In the genomic region with DNA sequence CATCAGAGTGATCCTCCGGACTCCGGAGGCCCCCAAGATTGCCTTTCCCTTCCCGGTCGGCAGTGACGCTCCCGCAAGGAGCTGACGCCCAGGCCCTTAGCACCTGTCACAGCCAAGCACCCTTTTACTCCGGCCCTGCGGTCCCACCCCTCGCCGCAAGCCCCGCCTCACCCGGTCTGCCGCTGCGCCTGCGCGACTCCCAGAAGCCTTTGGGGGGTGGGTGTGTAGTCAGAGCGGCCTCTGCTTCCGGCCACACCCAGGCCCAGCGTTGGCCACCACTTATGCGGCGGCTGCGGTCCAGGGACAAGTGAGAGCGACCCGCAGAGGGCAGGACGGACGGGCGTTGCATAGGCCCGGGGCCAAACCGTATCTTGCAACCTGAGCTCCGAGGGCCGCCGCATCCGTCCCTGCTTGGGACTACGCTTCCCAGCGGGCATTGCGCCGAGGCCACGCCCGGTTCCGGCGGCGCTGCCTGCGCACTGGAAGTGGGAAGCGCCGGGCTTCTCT, we compare ENCODE assay signal across 8 cellular contexts. TPM values are rescaled to one million over a fixed set of nuclear protein-coding genes. Genes with fewer than 3 reads are reported as not detected.
DNase-seq lines count a peak whose midpoint lies in the region; ATAC-seq and TF ChIP-seq lines count a peak whose summit lies in the region.

No MANE protein-coding gene starts in this region.

- no peaks in the 10 kb centered on the region for H3K4me1 ChIP-seq in right lobe of liver

- no peak for TF ChIP-seq CTCF in activated CD8-positive, alpha-beta T cell treated with anti-CD3 and anti-CD28 coated beads for 36 hours (IDR thresholded peaks at IDR 0.05)
- TF ChIP-seq CTCF in dorsolateral prefrontal cortex (IDR thresholded peaks at IDR 0.05 in 54 of 56, conservative IDR thresholded peaks at IDR 0.05 in 2 of 56; ENCODE audit: low read depth in 1 of 56, partially characterized antibody in 56 of 56), result peak in 17 of 56 donors; percentile 1 to 32 (median 20)
- TF ChIP-seq CTCF in right lobe of liver (IDR thresholded peaks at IDR 0.05), result no peak

- H3K4me3 Mint-ChIP-seq in activated CD8-positive, alpha-beta T cell treated with anti-CD3 and anti-CD28 coated beads for 36 hours, result peak overlapping the region; percentile 83

- H3K9me3 ChIP-seq in right lobe of liver, result peaks cover 0 to 21% (median 0%) of the 10 kb centered on the region in 4 donors

- peak overlapping the region; percentile 94 for H3K27ac Mint-ChIP-seq in activated CD8-positive, alpha-beta T cell treated with anti-CD3 and anti-CD28 coated beads for 36 hours

- CTCF ChIA-PET in activated CD8-positive, alpha-beta T cell treated with anti-CD3 and anti-CD28 coated beads for 36 hours (lab: Charles Lee), result no interaction called here

- H3K27me3 ChIP-seq in dorsolateral prefrontal cortex, result no peaks in the 10 kb centered on the region
- H3K27me3 ChIP-seq in right lobe of liver, result no peaks in the 10 kb centered on the region

- H3K27me3 Mint-ChIP-seq in activated CD8-positive, alpha-beta T cell treated with anti-CD3 and anti-CD28 coated beads for 36 hours, result no peaks in the 10 kb centered on the region

- ATAC-seq in HG02970 (IDR thresholded peaks at IDR 0.05; ENCODE audit: low FRiP score, unreplicated experiment) (peak; percentile 89), right lobe of liver (peak; percentile 91 to 96 (median 96))
- peak; percentile 96 for ATAC-seq in activated CD8-positive, alpha-beta T cell treated with anti-CD3 and anti-CD28 coated beads for 36 hours

- H3K27ac ChIP-seq in dorsolateral prefrontal cortex (peak overlapping the region; percentile 79 to 100 (median 96)), right lobe of liver (peak overlapping the region; percentile 47 to 80 (median 75))

- H3K4me1 Mint-ChIP-seq in activated CD8-positive, alpha-beta T cell treated with anti-CD3 and anti-CD28 coated beads for 36 hours (ENCODE audit: low read depth), result peaks cover 19% of the 10 kb centered on the region

- H3K9me3 Mint-ChIP-seq in activated CD8-positive, alpha-beta T cell treated with anti-CD3 and anti-CD28 coated beads for 36 hours, result peaks cover 50% of the 10 kb centered on the region

- POLR2A ChIA-PET in activated CD8-positive, alpha-beta T cell treated with anti-CD3 and anti-CD28 coated beads for 36 hours (lab: Charles Lee), result no interaction called here

- TF ChIP-seq POLR2A in right lobe of liver (IDR thresholded peaks at IDR 0.05), result no peak

- intact Hi-C loops in activated CD8-positive, alpha-beta T cell treated with anti-CD3 and anti-CD28 coated beads for 36 hours (cut with micrococcal nuclease), result no loop called here
- intact Hi-C loops in dorsolateral prefrontal cortex (cut with DNase I) (loop anchor here (1.0 to 2.0 kb wide), 4 partner anchors 28 to 56 kb away; a partner anchor contains a TSS), right lobe of liver (cut with DNase I) (no loop called here)

- H3K36me3 ChIP-seq in right lobe of liver, result peaks cover 0 to under 1% (median 0%) of the 10 kb centered on the region in 4 donors

- H3K4me3 ChIP-seq in dorsolateral prefrontal cortex, result peak overlapping the region; percentile 59 to 99 (median 83)
- H3K4me3 ChIP-seq in right lobe of liver, result peak overlapping the region; percentile 42 to 56 (median 45)

- DNase-seq in ELR (ENCODE audit: low read depth) (peak; percentile 89), NCI-H446 treated with DMSO at 0.1 percent for 48 hours (lab: John Stamatoyannopoulos, UW) (peak; percentile 70), dorsolateral prefrontal cortex (peak; percentile 83 to 96 (median 90)), right lobe of liver (peak; percentile 82 to 86 (median 86)), DMS153 (lab: John Stamatoyannopoulos, UW) (no peak)
- DNase-seq in activated CD8-positive, alpha-beta T cell treated with anti-CD3 and anti-CD28 coated beads for 36 hours, result peak; percentile 91
- DNase-seq in stimulated activated CD4-positive, alpha-beta T cell treated with anti-CD3 and anti-CD28 coated beads, Interleukin-2, amount 100 ng/mL, for 24 hours, result peak; percentile 84 to 91

- WGBS in right lobe of liver (ENCODE audit: insufficient coverage, low coverage, low lambda C conversion rate, missing lambda C conversion rate), result 10% methylated on average over 2 of the region's 46 CpGs

- peaks cover 49% of the 10 kb centered on the region for H3K36me3 Mint-ChIP-seq in activated CD8-positive, alpha-beta T cell treated with anti-CD3 and anti-CD28 coated beads for 36 hours (ENCODE audit: low read depth)

RNA-seq across cellular contexts. Expression of a gene that starts 0.4 kb away (rescaled TPM):
- 1 to 10 TPM; 3.6 to 4.4 TPM for total RNA-seq in activated CD8-positive, alpha-beta T cell treated with anti-CD3 and anti-CD28 coated beads for 36 hours
- total RNA-seq in dorsolateral prefrontal cortex, result 10 to 100 TPM; 10.6 to 25.2 (median 17.1) TPM
- total RNA-seq in right lobe of liver, result 1 to 10 TPM in 1 of 6 experiments, under 1 TPM in 5; 0.53 to 2.6 (median 0.77) TPM

RNA-seq across cellular contexts. Expression of a gene that starts 29.0 kb away (rescaled TPM):
- 1 to 10 TPM; 6.7 to 7.2 TPM for total RNA-seq in activated CD8-positive, alpha-beta T cell treated with anti-CD3 and anti-CD28 coated beads for 36 hours
- 10 to 100 TPM in 116 of 120 experiments, 1 to 10 TPM in 4; 8.3 to 24.8 (median 15.1) TPM for total RNA-seq in dorsolateral prefrontal cortex
- total RNA-seq in right lobe of liver, result 1 to 10 TPM; 1.2 to 5.7 (median 2.9) TPM

RNA-seq across cellular contexts. Expression of a gene that starts 30.7 kb away (rescaled TPM):
- 1 to 10 TPM in 1 of 2 experiments, under 1 TPM in 1; 0.27 to 1.3 TPM for total RNA-seq in activated CD8-positive, alpha-beta T cell treated with anti-CD3 and anti-CD28 coated beads for 36 hours
- 10 to 100 TPM; 17.4 to 50.0 (median 29.5) TPM for total RNA-seq in dorsolateral prefrontal cortex
- total RNA-seq in right lobe of liver, result 1 to 10 TPM; 1.1 to 3.6 (median 2.2) TPM

RNA-seq across cellular contexts. Expression of a gene that starts 56.8 kb away (rescaled TPM):
- total RNA-seq in activated CD8-positive, alpha-beta T cell treated with anti-CD3 and anti-CD28 coated beads for 36 hours, result 1 to 10 TPM; 4.4 to 5.3 TPM
- total RNA-seq in dorsolateral prefrontal cortex, result 10 to 100 TPM; 10.6 to 21.2 (median 15.5) TPM
- total RNA-seq in right lobe of liver, result 1 to 10 TPM in 4 of 6 experiments, under 1 TPM in 2; 0.90 to 2.8 (median 1.5) TPM

Comparison
In these comparisons a context has a peak if more than half of its experiments do, and no peak if none do; other contexts are left out.
1. intact Hi-C loops: an anchor here in dorsolateral prefrontal cortex (1.0 to 2.0 kb wide); none called in activated CD8-positive, alpha-beta T cell treated with anti-CD3 and anti-CD28 coated beads for 36 hours and right lobe of liver.